Comparison of ENCODE assay signal across 26 cellular contexts in genomic region chr22:38043151-38044039, GRCh38. TPM values are rescaled to one million over a fixed set of nuclear protein-coding genes. Genes with fewer than 3 reads are reported as not detected.
DNase-seq lines count a peak whose midpoint lies in the region; ATAC-seq, FAIRE-seq and TF ChIP-seq lines count a peak whose summit lies in the region.
"Had no signal": no experiment of that assay in that cellular context is flagged by ENCODE, and none has a peak within 500 bp of the region (broad histone marks: within the 10 kb centered on the region; RNA-seq: fewer than 3 reads in every experiment).

No MANE protein-coding gene starts in this region.

- H3K27ac ChIP-seq in K562 (ENCODE audit: extremely low read depth, low read depth, low read length) (no peak overlapping the region), mesendoderm (ENCODE audit: low read depth, low read length) (no peak overlapping the region), temporal lobe (ENCODE audit: low read depth, low read length) (peak overlapping the region; percentile 100), ovary (no peak overlapping the region)
- H3K27ac ChIP-seq: 22Rv1, Peyer's patch, SJCRH30 had no signal

- TF ChIP-seq POLR2A in K562 (conservative IDR thresholded peaks at IDR 0.05) (no peak), ovary (IDR thresholded peaks at IDR 0.05) (no peak)

- H2BK120ac ChIP-seq in mesendoderm (ENCODE audit: low read depth, low read length), result no peak overlapping the region

- H4K20me1 ChIP-seq in K562 (replicated peaks; ENCODE audit: control insufficient read depth, insufficient read depth, low read length), result no peaks in the 10 kb centered on the region

- H2AFZ ChIP-seq in K562 (ENCODE audit: low read depth, low read length), result no peak overlapping the region

- TF ChIP-seq CTCF in K562 (IDR thresholded peaks at IDR 0.05 in 2 of 3, conservative IDR thresholded peaks at IDR 0.05 in 1 of 3; ENCODE audit: insufficient read depth in 2 of 3, low read depth in 1 of 3, low read length in 3 of 3) (peak; percentile 31 to 39 (median 38); a peak in 5 of 6 replicates), ovary (IDR thresholded peaks at IDR 0.05) (no peak), HFFc6 (IDR thresholded peaks at IDR 0.05) (no peak)

- peak; percentile 12 for ATAC-seq in activated CD8-positive, alpha-beta memory T cell treated with anti-CD3 and anti-CD28 coated beads, Interleukin-2, amount 10 ng/mL, durations not matched to agents 7 days and 5 days
- ATAC-seq in K562, result peak; percentile 81

- WGBS in K562 (ENCODE audit: insufficient coverage, low coverage, missing lambda C conversion rate), result 45% methylated on average over 12 of the region's 16 CpGs
- no CpG with 5 or more reads among the region's 16 CpGs for WGBS in mesendoderm (ENCODE audit: extremely low coverage, insufficient coverage, low lambda C conversion rate)
- 87 to 90% (median 89%) methylated on average over 16 of the region's 16 CpGs for WGBS in ovary, 3 donors

- H3K4me2 ChIP-seq in K562 (ENCODE audit: insufficient read depth, low read length) (no peak overlapping the region), mesendoderm (ENCODE audit: low read length) (no peak overlapping the region)

- POLR2A ChIA-PET in K562 (lab: Yijun Ruan, JAX), result interaction anchor here (0.6 to 1.8 kb wide), 4 partner anchors 9 to 545 kb away, joined by 3 to 9 read pairs (median 4); no protein-coding TSS in a partner anchor

- no peak overlapping the region for H3K4me3 Mint-ChIP-seq in activated CD8-positive, alpha-beta memory T cell treated with anti-CD3 and anti-CD28 coated beads, Interleukin-2, amount 10 ng/mL, durations not matched to agents 7 days and 5 days
- H3K4me3 Mint-ChIP-seq in HFFc6, result no peak overlapping the region
- H3K4me3 Mint-ChIP-seq: CD8-positive, alpha-beta memory T cell had no signal

- no peaks in the 10 kb centered on the region for H3K4me1 Mint-ChIP-seq in activated CD8-positive, alpha-beta memory T cell treated with anti-CD3 and anti-CD28 coated beads, Interleukin-2, amount 10 ng/mL, durations not matched to agents 7 days and 5 days
- no peaks in the 10 kb centered on the region; the same call in 1 of the 2 replicates for H3K4me1 Mint-ChIP-seq in HFFc6 (ENCODE audit: low read depth)
- H3K4me1 Mint-ChIP-seq: CD8-positive, alpha-beta memory T cell had no signal

- no peak for DNase-seq in activated CD8-positive, alpha-beta memory T cell treated with anti-CD3 and anti-CD28 coated beads, Interleukin-2, amount 10 ng/mL, durations not matched to agents 7 days and 5 days
- no peak for DNase-seq in activated CD8-positive, alpha-beta memory T cell treated with anti-CD3 and anti-CD28 coated beads for 24 hours
- peak in 1 of 4 experiments; percentile 33 for DNase-seq in K562 (ENCODE audit: extremely low read depth in 1 of 4, low spot score in 3 of 4)
- peak; percentile 58 for DNase-seq in mesendoderm
- DNase-seq in ovary, result no peak
- DNase-seq in HFFc6, result no peak
- no peak for DNase-seq in NCI-H2029 treated with DMSO at 0.1 percent for 48 hours (lab: John Stamatoyannopoulos, UW)
- DNase-seq: C1 segment of cervical spinal cord; Calu3; CD8-positive, alpha-beta memory T cell; DMS153; MG63; NCI-H1048; NCI-H1417 treated with DMSO at 0.1 percent for 48 hours; NCI-H187; NCI-H510A treated with DMSO at 0.1 percent for 48 hours; NCI-H774; NK-92 treated with Interleukin-12 subunit alpha and Interleukin-12 subunit beta, amount 100 ng/mL, for 24 hours; Peyer's patch; SJCRH30 had no signal

- H3K36me3 Mint-ChIP-seq in activated CD8-positive, alpha-beta memory T cell treated with anti-CD3 and anti-CD28 coated beads, Interleukin-2, amount 10 ng/mL, durations not matched to agents 7 days and 5 days, result no peaks in the 10 kb centered on the region
- H3K36me3 Mint-ChIP-seq in HFFc6 (ENCODE audit: low read depth), result no peaks in the 10 kb centered on the region
- H3K36me3 Mint-ChIP-seq: CD8-positive, alpha-beta memory T cell had no signal

- H3K4me1 ChIP-seq in K562 (replicated peaks in 1 of 2; ENCODE audit: control insufficient read depth in 2 of 2, insufficient read depth in 2 of 2, low read length in 2 of 2) (peaks cover 0 to 21% of the 10 kb centered on the region in 2 experiments; a peak in 3 of 5 replicates), mesendoderm (ENCODE audit: control insufficient read depth, low read depth, low read length) (no peaks in the 10 kb centered on the region), ovary (ENCODE audit: insufficient read depth) (no peaks in the 10 kb centered on the region)
- H3K4me1 ChIP-seq: Peyer's patch, SJCRH30 had no signal

- intact Hi-C loops in K562 (cut with micrococcal nuclease) (no loop called here), ovary (cut with DNase I) (no loop called here)

- TF ChIP-seq EP300 in K562 (IDR thresholded peaks at IDR 0.05; ENCODE audit: low read length) (no peak), ovary (IDR thresholded peaks at IDR 0.05) (no peak)

- H3K56ac ChIP-seq in mesendoderm (ENCODE audit: low read length), result no peak overlapping the region

- no TSS peak for BruUV-seq in K562 (replicated peaks; lab: Mats Ljungman, UMichigan)

- no peak overlapping the region for H2BK5ac ChIP-seq in mesendoderm (ENCODE audit: low read length)

- no peaks in the 10 kb centered on the region for H3K9me3 ChIP-seq in K562 (replicated peaks; ENCODE audit: control insufficient read depth, insufficient read depth, low read depth, low read length)
- H3K9me3 ChIP-seq in ovary, result no peaks in the 10 kb centered on the region
- H3K9me3 ChIP-seq: MG63, Peyer's patch, SJCRH30 had no signal

- no peak overlapping the region for H4K8ac ChIP-seq in mesendoderm (ENCODE audit: low read depth, low read length)

- H2AK5ac ChIP-seq in mesendoderm (ENCODE audit: low read length), result no peak overlapping the region

- H4K5ac ChIP-seq in mesendoderm (ENCODE audit: low read length), result no peak overlapping the region

- in situ Hi-C loops in K562 (cut with MboI), result no loop called here

- H3K9ac ChIP-seq in K562 (ENCODE audit: insufficient read depth in 1 of 2, low read depth in 2 of 2, low read length in 2 of 2), result peak overlapping the region in 1 of 2 experiments; percentile 35; a peak in 1 of 4 replicates
- H3K9ac ChIP-seq in mesendoderm (ENCODE audit: low read length), result no peak overlapping the region

- peak in 1 of 2 experiments; percentile 30; a peak in 1 of 4 replicates for TF ChIP-seq RAD21 in K562 (CRISPR knock-in tag; conservative IDR thresholded peaks at IDR 0.05 in 1 of 2, IDR thresholded peaks at IDR 0.05 in 1 of 2)

- no peak overlapping the region for H3K27ac Mint-ChIP-seq in activated CD8-positive, alpha-beta memory T cell treated with anti-CD3 and anti-CD28 coated beads, Interleukin-2, amount 10 ng/mL, durations not matched to agents 7 days and 5 days
- no peak overlapping the region for H3K27ac Mint-ChIP-seq in HFFc6

- H3K27me3 Mint-ChIP-seq in activated CD8-positive, alpha-beta memory T cell treated with anti-CD3 and anti-CD28 coated beads, Interleukin-2, amount 10 ng/mL, durations not matched to agents 7 days and 5 days, result peaks cover 9% of the 10 kb centered on the region
- peaks cover 10% of the 10 kb centered on the region for H3K27me3 Mint-ChIP-seq in HFFc6 (ENCODE audit: insufficient read depth)

- H3K9me3 Mint-ChIP-seq in activated CD8-positive, alpha-beta memory T cell treated with anti-CD3 and anti-CD28 coated beads, Interleukin-2, amount 10 ng/mL, durations not matched to agents 7 days and 5 days (ENCODE audit: low read depth), result no peaks in the 10 kb centered on the region
- H3K9me3 Mint-ChIP-seq in HFFc6, result no peaks in the 10 kb centered on the region
- H3K9me3 Mint-ChIP-seq: CD8-positive, alpha-beta memory T cell had no signal

- H3K23ac ChIP-seq in mesendoderm (ENCODE audit: low read length), result no peak overlapping the region

- H3K18ac ChIP-seq in mesendoderm (ENCODE audit: low read length), result no peak overlapping the region

- CTCF ChIA-PET in activated CD8-positive, alpha-beta memory T cell treated with anti-CD3 and anti-CD28 coated beads, Interleukin-2, amount 10 ng/mL, durations not matched to agents 7 days and 5 days (lab: Charles Lee), result interaction anchor here (1.1 kb wide), 1 partner anchor 9 kb away, joined by 3 read pairs; no protein-coding TSS in a partner anchor
- CTCF ChIA-PET in K562 (lab: Yijun Ruan, JAX; ENCODE audit: low intra/inter-chr PET ratio), result no interaction called here

- H3K36me3 ChIP-seq in K562 (ENCODE audit: control insufficient read depth, insufficient read depth, low read length) (no peaks in the 10 kb centered on the region), mesendoderm (ENCODE audit: control insufficient read depth, insufficient read depth, low read length) (no peaks in the 10 kb centered on the region), ovary (no peaks in the 10 kb centered on the region)
- H3K36me3 ChIP-seq: MG63, Peyer's patch, SJCRH30 had no signal

- H3K9me1 ChIP-seq in K562 (ENCODE audit: control insufficient read depth, insufficient read depth, low read length), result no peaks in the 10 kb centered on the region

- no peak overlapping the region for H3K4ac ChIP-seq in mesendoderm (ENCODE audit: low read depth, low read length)

- H3K79me2 ChIP-seq in K562 (ENCODE audit: control insufficient read depth, insufficient read depth, low read length), result no peaks in the 10 kb centered on the region
- H3K79me2 ChIP-seq in mesendoderm (ENCODE audit: control insufficient read depth, insufficient read depth, low read length), result no peaks in the 10 kb centered on the region

- H3K79me1 ChIP-seq in mesendoderm (ENCODE audit: low read length), result no peaks in the 10 kb centered on the region

- no peaks in the 10 kb centered on the region for H3K27me3 ChIP-seq in K562 (ENCODE audit: control insufficient read depth in 2 of 2, insufficient read depth in 2 of 2, low read length in 2 of 2)
- H3K27me3 ChIP-seq in mesendoderm (ENCODE audit: insufficient read depth, low read length, poor library complexity), result no peaks in the 10 kb centered on the region
- H3K27me3 ChIP-seq in ovary, result no peaks in the 10 kb centered on the region
- H3K27me3 ChIP-seq: Peyer's patch, SJCRH30 had no signal

- H3K4me3 ChIP-seq in K562 (no peak overlapping the region), mesendoderm (ENCODE audit: low read length) (no peak overlapping the region), ovary (no peak overlapping the region)
- H3K4me3 ChIP-seq: MG63, Peyer's patch, SJCRH30 had no signal

- FAIRE-seq in K562 (lab: Jason Lieb, UNC), result no peak
- FAIRE-seq: GM12891, H1 had no signal

- H2BK15ac ChIP-seq in mesendoderm (replicated peaks; ENCODE audit: low read depth), result no peak overlapping the region

RNA-seq across cellular contexts. Expression of gene PICK1, which starts 13.8 kb away (rescaled TPM):
- total RNA-seq in activated CD8-positive, alpha-beta memory T cell treated with anti-CD3 and anti-CD28 coated beads, Interleukin-2, amount 10 ng/mL, durations not matched to agents 7 days and 5 days, result 10 to 100 TPM; 12.5 to 15.9 TPM
- total RNA-seq in K562 (2011; cell fraction: chromatin; rRNA removed; ENCODE audit: low replicate concordance), result 25.6 and 73.9 TPM in 2 replicates
- total RNA-seq in K562 (2011; cell fraction: nucleolus; rRNA removed), result 35.9 and 41.6 TPM in 2 replicates
- total RNA-seq in K562 (2011; cell fraction: nucleoplasm; rRNA removed), result 31.1 and 41.3 TPM in 2 replicates
- 8.6 and 11.3 TPM in 2 replicates for total RNA-seq in K562 (2014; rRNA removed)
- 4.3 and 5.2 TPM in 2 replicates for total RNA-seq in K562 (2014; rRNA removed; fragmentation: Illumina TruSeq; extraction: Trizol)
- total RNA-seq in K562 (2015; rRNA removed; fragmentation: Illumina TruSeq; extraction: Trizol), result 6.5 and 6.7 TPM in 2 replicates
- 7.1 and 9.2 TPM in 2 replicates for total RNA-seq in K562 (2021)
- 9.6 and 14.5 TPM in 2 replicates for polyA plus RNA-seq in K562 (2011; rRNA removed)
- polyA plus RNA-seq in K562 (2011; cell fraction: cytosol; rRNA removed), result 12.0 and 13.0 TPM in 2 replicates
- polyA plus RNA-seq in K562 (2011; cell fraction: nucleus; rRNA removed), result 67.4 and 81.6 TPM in 2 replicates
- polyA plus RNA-seq in K562 (2012), result 5.6 and 8.2 TPM in 2 replicates
- 7.1 and 7.9 TPM in 2 replicates for polyA plus RNA-seq in K562 (2014; fragmentation: Illumina TruSeq; extraction: Trizol)
- polyA plus RNA-seq in K562 (2014; fragmentation: Nextera tagmentation; extraction: Ambion mirVana), result under 1 TPM in 1 of 2 experiments, not detected in 1; 0.06 TPM
- polyA plus RNA-seq in K562 (2014; rRNA removed), result 9.4 and 11.0 TPM in 2 replicates
- 9.6 and 18.1 TPM in 2 replicates for polyA minus RNA-seq in K562 (2011; rRNA and poly(A)+ RNA removed)
- polyA minus RNA-seq in K562 (2011; cell fraction: cytosol; rRNA and poly(A)+ RNA removed), result 5.7 and 8.4 TPM in 2 replicates
- 11.6 and 12.2 TPM in 2 replicates for polyA minus RNA-seq in K562 (2011; cell fraction: nucleus; rRNA and poly(A)+ RNA removed)
- polyA plus RNA-seq in mesendoderm (2013, experiment 1 of 2), result 13.2 TPM
- polyA plus RNA-seq in mesendoderm (2013, experiment 2 of 2), result 11.8 TPM
- 21.6 TPM for total RNA-seq in temporal lobe
- total RNA-seq in ovary, result 10 to 100 TPM; 26.0 to 47.7 (median 35.1) TPM
- 10 to 100 TPM; 18.0 to 33.3 TPM for polyA plus RNA-seq in ovary
- 1 to 10 TPM; 7.0 to 10.0 (median 7.7) TPM for total RNA-seq in HFFc6 (2021; fragmentation: NEBNext Ultra II Directional; extraction: Animal tissue kit (Norgen Biotek cat#: 25700))

RNA-seq across cellular contexts. Expression of gene SLC16A8, which starts 40.6 kb away (rescaled TPM):
- total RNA-seq in activated CD8-positive, alpha-beta memory T cell treated with anti-CD3 and anti-CD28 coated beads, Interleukin-2, amount 10 ng/mL, durations not matched to agents 7 days and 5 days, result not detected
- not detected in 2 replicates for total RNA-seq in K562 (2011; cell fraction: chromatin; rRNA removed; ENCODE audit: low replicate concordance)
- not detected in 2 replicates for total RNA-seq in K562 (2011; cell fraction: nucleolus; rRNA removed)
- total RNA-seq in K562 (2011; cell fraction: nucleoplasm; rRNA removed), result not detected in 2 replicates
- not detected in 2 replicates for total RNA-seq in K562 (2014; rRNA removed)
- not detected in 2 replicates for total RNA-seq in K562 (2014; rRNA removed; fragmentation: Illumina TruSeq; extraction: Trizol)
- not detected in 2 replicates for total RNA-seq in K562 (2015; rRNA removed; fragmentation: Illumina TruSeq; extraction: Trizol)
- not detected in 2 replicates for total RNA-seq in K562 (2021)
- polyA plus RNA-seq in K562 (2011; rRNA removed), result not detected in 2 replicates
- polyA plus RNA-seq in K562 (2011; cell fraction: cytosol; rRNA removed), result not detected in 2 replicates
- not detected in 2 replicates for polyA plus RNA-seq in K562 (2011; cell fraction: nucleus; rRNA removed)
- 0.28 TPM in 1 of 2 replicates, not detected in the other for polyA plus RNA-seq in K562 (2012)
- polyA plus RNA-seq in K562 (2014; fragmentation: Illumina TruSeq; extraction: Trizol), result not detected in 2 replicates
- not detected for polyA plus RNA-seq in K562 (2014; fragmentation: Nextera tagmentation; extraction: Ambion mirVana)
- not detected in 2 replicates for polyA plus RNA-seq in K562 (2014; rRNA removed)
- not detected in 2 replicates for polyA minus RNA-seq in K562 (2011; rRNA and poly(A)+ RNA removed)
- polyA minus RNA-seq in K562 (2011; cell fraction: cytosol; rRNA and poly(A)+ RNA removed), result not detected in 2 replicates
- polyA minus RNA-seq in K562 (2011; cell fraction: nucleus; rRNA and poly(A)+ RNA removed), result not detected in 2 replicates
- polyA plus RNA-seq in mesendoderm (2013, experiment 1 of 2), result 0.08 TPM
- 0.20 TPM for polyA plus RNA-seq in mesendoderm (2013, experiment 2 of 2)
- 1.2 TPM for total RNA-seq in temporal lobe
- total RNA-seq in ovary, result under 1 TPM in 1 of 7 donors, not detected in 6; 0.52 TPM
- under 1 TPM in 1 of 2 donors, not detected in 1; 0.39 TPM for polyA plus RNA-seq in ovary
- total RNA-seq in HFFc6 (2021; fragmentation: NEBNext Ultra II Directional; extraction: Animal tissue kit (Norgen Biotek cat#: 25700)), result not detected
- total RNA-seq: Calu3, G401, H1, LHCN-M2, Peyer's patch had no signal
- polyA plus RNA-seq: CD8-positive, alpha-beta memory T cell had no signal

RNA-seq across cellular contexts. Expression of gene SOX10, which starts 59.0 kb away (rescaled TPM):
- total RNA-seq in activated CD8-positive, alpha-beta memory T cell treated with anti-CD3 and anti-CD28 coated beads, Interleukin-2, amount 10 ng/mL, durations not matched to agents 7 days and 5 days, result not detected
- total RNA-seq in K562 (2011; cell fraction: chromatin; rRNA removed; ENCODE audit: low replicate concordance), result not detected in 2 replicates
- total RNA-seq in K562 (2011; cell fraction: nucleolus; rRNA removed), result not detected in 2 replicates
- not detected in 2 replicates for total RNA-seq in K562 (2011; cell fraction: nucleoplasm; rRNA removed)
- not detected in 2 replicates for total RNA-seq in K562 (2014; rRNA removed)
- total RNA-seq in K562 (2014; rRNA removed; fragmentation: Illumina TruSeq; extraction: Trizol), result not detected in 2 replicates
- not detected in 2 replicates for total RNA-seq in K562 (2015; rRNA removed; fragmentation: Illumina TruSeq; extraction: Trizol)
- not detected in 2 replicates for total RNA-seq in K562 (2021)
- not detected in 2 replicates for polyA plus RNA-seq in K562 (2011; rRNA removed)
- polyA plus RNA-seq in K562 (2011; cell fraction: cytosol; rRNA removed), result not detected in 2 replicates
- not detected in 2 replicates for polyA plus RNA-seq in K562 (2011; cell fraction: nucleus; rRNA removed)
- 0.04 TPM in 1 of 2 replicates, not detected in the other for polyA plus RNA-seq in K562 (2012)
- polyA plus RNA-seq in K562 (2014; fragmentation: Illumina TruSeq; extraction: Trizol), result not detected in 2 replicates
- not detected for polyA plus RNA-seq in K562 (2014; fragmentation: Nextera tagmentation; extraction: Ambion mirVana)
- not detected in 2 replicates for polyA plus RNA-seq in K562 (2014; rRNA removed)
- not detected in 2 replicates for polyA minus RNA-seq in K562 (2011; rRNA and poly(A)+ RNA removed)
- not detected in 2 replicates for polyA minus RNA-seq in K562 (2011; cell fraction: cytosol; rRNA and poly(A)+ RNA removed)
- not detected in 2 replicates for polyA minus RNA-seq in K562 (2011; cell fraction: nucleus; rRNA and poly(A)+ RNA removed)
- 2.7 TPM for polyA plus RNA-seq in mesendoderm (2013, experiment 1 of 2)
- polyA plus RNA-seq in mesendoderm (2013, experiment 2 of 2), result 2.7 TPM
- total RNA-seq in temporal lobe, result 5.2 TPM
- 1 to 10 TPM in 3 of 7 donors, under 1 TPM in 2, not detected in 2; 0.11 to 3.2 (median 1.3) TPM for total RNA-seq in ovary
- 1 to 10 TPM in 1 of 2 donors, under 1 TPM in 1; 0.61 to 1.9 TPM for polyA plus RNA-seq in ovary
- total RNA-seq in HFFc6 (2021; fragmentation: NEBNext Ultra II Directional; extraction: Animal tissue kit (Norgen Biotek cat#: 25700)), result not detected
- total RNA-seq: Calu3; CD8-positive, alpha-beta memory T cell; G401; LHCN-M2; SJCRH30 had no signal
- polyA plus RNA-seq: CD8-positive, alpha-beta memory T cell had no signal

Comparison
In these comparisons a context has a peak if more than half of its experiments do, and no peak if none do; other contexts are left out.
1. CTCF ChIP-seq: peak in K562 (3 of 3); none in ovary (0 of 3) and HFFc6 (single experiment).